1 cellular context compared by ENCODE assay signal in the genomic region with DNA sequence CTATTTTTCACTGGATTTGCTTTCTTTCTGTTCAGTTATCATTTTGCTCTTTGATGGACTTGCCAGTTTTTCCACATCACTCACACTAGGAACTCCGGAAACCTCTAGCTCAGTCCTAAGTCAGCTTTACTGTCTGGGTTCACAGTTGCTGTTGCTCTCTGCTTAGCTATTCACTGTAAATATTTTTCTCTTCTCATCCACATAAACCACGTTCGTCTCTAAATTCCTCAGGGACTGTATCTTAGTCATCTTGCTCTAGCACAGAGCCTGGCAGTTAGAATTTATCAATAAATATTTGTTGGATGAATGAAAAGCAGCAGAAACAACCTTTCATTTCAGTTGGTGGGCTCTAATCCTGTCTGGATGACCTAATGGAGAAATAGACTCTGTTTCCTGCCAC.
TF ChIP-seq lines count a peak whose summit lies in the region.

No MANE protein-coding gene starts in this region.

TF ChIP-seq in IMR-90, 13 proteins besides CTCF, POLR2A, EP300 and RAD21:
- TF ChIP-seq, protein P1, sequence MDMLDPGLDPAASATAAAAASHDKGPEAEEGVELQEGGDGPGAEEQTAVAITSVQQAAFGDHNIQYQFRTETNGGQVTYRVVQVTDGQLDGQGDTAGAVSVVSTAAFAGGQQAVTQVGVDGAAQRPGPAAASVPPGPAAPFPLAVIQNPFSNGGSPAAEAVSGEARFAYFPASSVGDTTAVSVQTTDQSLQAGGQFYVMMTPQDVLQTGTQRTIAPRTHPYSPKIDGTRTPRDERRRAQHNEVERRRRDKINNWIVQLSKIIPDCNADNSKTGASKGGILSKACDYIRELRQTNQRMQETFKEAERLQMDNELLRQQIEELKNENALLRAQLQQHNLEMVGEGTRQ (IDR thresholded peaks at IDR 0.05; ENCODE audit: low read depth, low read length) = no peak
- TF ChIP-seq NFE2L2 (IDR thresholded peaks at IDR 0.05; ENCODE audit: low read depth, low read length) (no peak), BHLHE40 (IDR thresholded peaks at IDR 0.05; ENCODE audit: low read depth, low read length) (no peak), MAZ (IDR thresholded peaks at IDR 0.05; ENCODE audit: borderline replicate concordance, low read depth, low read length) (no peak)
